ENCODE assay signal across 8 cellular contexts in the genomic region with DNA sequence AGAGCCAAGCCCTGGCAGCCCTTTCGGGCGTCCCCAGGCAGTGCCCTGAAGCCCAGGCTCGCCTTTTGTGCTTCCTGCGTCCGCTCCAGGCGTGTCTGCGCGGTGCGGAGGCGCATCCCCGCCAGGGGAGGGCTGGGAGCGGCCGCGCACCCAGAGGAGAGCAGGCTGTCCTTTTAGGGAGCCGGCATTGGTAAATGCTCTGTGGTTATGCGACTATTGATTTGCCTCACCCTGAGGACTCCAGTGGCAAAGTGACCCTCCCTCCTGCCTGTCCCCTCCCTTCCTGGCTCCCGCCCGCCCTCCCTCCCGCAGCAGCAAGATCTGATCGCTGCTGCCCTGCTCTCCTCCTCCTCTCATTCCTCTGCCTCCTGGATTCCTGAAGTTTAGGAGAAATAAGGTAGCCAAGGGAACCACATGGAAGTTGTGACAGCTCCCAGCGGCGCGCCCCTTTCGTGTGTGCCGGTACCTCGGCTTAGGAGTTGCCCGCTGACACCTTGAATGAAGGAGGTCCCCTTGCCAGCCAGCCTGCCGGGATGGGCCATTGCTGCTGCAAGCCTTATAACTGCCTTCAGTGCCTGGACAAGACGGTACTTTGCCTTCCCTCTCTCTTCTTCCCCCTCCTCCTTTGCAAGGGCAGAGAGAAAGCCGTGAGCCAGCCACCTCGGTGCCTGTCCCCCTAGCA.
DNase-seq lines count a peak whose midpoint lies in the region; ATAC-seq and TF ChIP-seq lines count a peak whose summit lies in the region.

No MANE protein-coding gene starts in this region.

- intact Hi-C loops in esophagus squamous epithelium (cut with DNase I): no loop called here

- H3K36me3 ChIP-seq in esophagus squamous epithelium: no peaks in the 10 kb centered on the region

- WGBS in esophagus squamous epithelium, 2 donors: 1% methylated on average over 16 to 23 of the region's 31 CpGs

- H3K9me3 ChIP-seq in esophagus squamous epithelium: no peaks in the 10 kb centered on the region

- TF ChIP-seq CTCF in esophagus squamous epithelium (IDR thresholded peaks at IDR 0.05): no peak

- DNase-seq in DMS53 treated with DMSO at 0.1 percent for 48 hours (lab: John Stamatoyannopoulos, UW; ENCODE audit: unreplicated experiment) (peak; percentile 10), NCI-H526 treated with DMSO at 0.1 percent for 48 hours (lab: John Stamatoyannopoulos, UW) (peak; percentile 67), esophagus squamous epithelium (lab: John Stamatoyannopoulos, UW) (no peak), occipital lobe (lab: John Stamatoyannopoulos, UW) (peak; percentile 56), NCI-H1436 treated with DMSO at 0.1 percent for 48 hours (lab: John Stamatoyannopoulos, UW) (no peak)

- no peak overlapping the region for H3K27ac ChIP-seq in esophagus squamous epithelium

- peak overlapping the region; percentile 1 to 54 (median 24) for H3K4me3 ChIP-seq in esophagus squamous epithelium

- H3K4me1 ChIP-seq in esophagus squamous epithelium: peaks cover 0 to 20% (median 8%) of the 10 kb centered on the region in 3 donors

- no peak for TF ChIP-seq POLR2A in esophagus squamous epithelium (IDR thresholded peaks at IDR 0.05)

- H3K27me3 ChIP-seq in esophagus squamous epithelium: peaks cover 0 to 45% (median 0%) of the 10 kb centered on the region in 4 donors

- ATAC-seq in GM18873 (IDR thresholded peaks at IDR 0.05; ENCODE audit: low FRiP score, unreplicated experiment) (no peak), HG02642 (IDR thresholded peaks at IDR 0.05; ENCODE audit: poor library complexity, unreplicated experiment) (no peak), GM19328 (IDR thresholded peaks at IDR 0.05; ENCODE audit: unreplicated experiment) (no peak)

Comparison
In these comparisons a context has a peak if more than half of its experiments do, and no peak if none do; other contexts are left out.
1. DNase-seq: peak in DMS53 treated with DMSO at 0.1 percent for 48 hours (single experiment), NCI-H526 treated with DMSO at 0.1 percent for 48 hours (single experiment) and occipital lobe (single experiment); none in esophagus squamous epithelium (single experiment) and NCI-H1436 treated with DMSO at 0.1 percent for 48 hours (single experiment).